In genomic region chr11:62570903-62571302, GRCh38 we compare ENCODE assay signal across 6 cellular contexts. TPM values are rescaled to one million over a fixed set of nuclear protein-coding genes. Genes with fewer than 3 reads are reported as not detected.
DNase-seq lines count a peak whose midpoint lies in the region; ATAC-seq, FAIRE-seq and TF ChIP-seq lines count a peak whose summit lies in the region.
"Not testable (repeated sequence)": the region's sequence is repeated elsewhere in the genome, so short reads cannot be mapped to it uniquely, and the experiment has no call there.

No MANE protein-coding gene starts in this region.

- H3K9me3 Mint-ChIP-seq in activated CD4-positive, alpha-beta memory T cell treated with anti-CD3 and anti-CD28 coated beads, Interleukin-2, amount 10 ng/mL, durations not matched to agents 7 days and 5 days; mesothelial cell of epicardium; stimulated activated naive CD8-positive, alpha-beta T cell treated with anti-CD3 and anti-CD28 coated beads, Interleukin-15, Interleukin-2, amounts not matched to agents 100 ng/mL and 50 ng/mL, for 24 hours: not testable (repeated sequence)

- DNase-seq in activated CD4-positive, alpha-beta memory T cell treated with anti-CD3 and anti-CD28 coated beads, Interleukin-2, amount 10 ng/mL, durations not matched to agents 7 days and 5 days; GM12878 (ENCODE audit: low read depth, low spot score); mesothelial cell of epicardium (ENCODE audit: low spot score in 2 of 2, unreplicated experiment in 2 of 2): not testable (repeated sequence)

- not testable (repeated sequence) for BruUV-seq in GM12878 (replicated peaks; lab: Mats Ljungman, UMichigan)

- H3K4me2 ChIP-seq in DOHH2 (ENCODE audit: low read length) = peak overlapping the region; percentile 74
- peak overlapping the region; percentile 73 for H3K4me2 ChIP-seq in OCI-LY3 (ENCODE audit: low read length)
- H3K4me2 ChIP-seq in GM12878 (ENCODE audit: control insufficient read depth, insufficient read depth) = peak overlapping the region; percentile 80

- TF ChIP-seq EP300 in GM12878 (IDR thresholded peaks at IDR 0.05; ENCODE audit: borderline replicate concordance in 1 of 2, control insufficient read depth in 1 of 2, low read depth in 2 of 2, low read length in 2 of 2) = not testable (repeated sequence)

- peak overlapping the region; percentile 91 for H3K27ac Mint-ChIP-seq in activated CD4-positive, alpha-beta memory T cell treated with anti-CD3 and anti-CD28 coated beads, Interleukin-2, amount 10 ng/mL, durations not matched to agents 7 days and 5 days
- H3K27ac Mint-ChIP-seq in mesothelial cell of epicardium = peak overlapping the region; percentile 64
- H3K27ac Mint-ChIP-seq in stimulated activated naive CD8-positive, alpha-beta T cell treated with anti-CD3 and anti-CD28 coated beads, Interleukin-15, Interleukin-2, amounts not matched to agents 100 ng/mL and 50 ng/mL, for 24 hours = peak overlapping the region; percentile 98

- H3K9me3 ChIP-seq in DOHH2 (ENCODE audit: control insufficient read depth, insufficient read depth, low read length); OCI-LY3 (ENCODE audit: insufficient read depth, low read length); GM12878 (replicated peaks; ENCODE audit: control insufficient read depth, insufficient read depth, low read length): not testable (repeated sequence)

- POLR2A ChIA-PET in activated CD4-positive, alpha-beta memory T cell treated with anti-CD3 and anti-CD28 coated beads, Interleukin-2, amount 10 ng/mL, durations not matched to agents 7 days and 5 days (lab: Charles Lee) = interaction anchor here (1.1 to 6.8 kb wide), 4 partner anchors 15 to 27 kb away, joined by 3 to 130 read pairs (median 16); partner anchors contain the start of gene TUT1
- POLR2A ChIA-PET in GM12878 (lab: Charles Lee) = interaction anchor here (1.0 to 4.7 kb wide), 2 partner anchors 12 to 18 kb away, joined by 3 to 29 read pairs; no protein-coding TSS in a partner anchor

- H3K27ac ChIP-seq in DOHH2 (ENCODE audit: low read depth, low read length); GM12878 (ENCODE audit: control insufficient read depth, insufficient read depth): not testable (repeated sequence)
- H3K27ac ChIP-seq in OCI-LY3 (ENCODE audit: low read length) = peak overlapping the region; percentile 35

- intact Hi-C loops in GM12878 (cut with micrococcal nuclease; ENCODE audit: unreplicated experiment) = not testable (repeated sequence)

- H3K4me3 ChIP-seq in DOHH2 (ENCODE audit: low read length) = peak overlapping the region; percentile 93; the same call in 1 of the 2 replicates
- not testable (repeated sequence) for H3K4me3 ChIP-seq in OCI-LY3 (ENCODE audit: low read length)
- 0 out of 2 replicates have a peak overlapping the region, but pooled peaks have one; percentile 99 for H3K4me3 ChIP-seq in GM12878

- FAIRE-seq in GM12878 (lab: Jason Lieb, UNC) = peak; percentile 92

- RAD21 ChIA-PET in GM12878 (lab: Charles Lee; ENCODE audit: unreplicated experiment) = interaction anchor here (0.5 to 3.3 kb wide), 6 partner anchors 9 to 146 kb away, joined by 3 to 14 read pairs (median 6); partner anchors contain the start of gene TUT1

- H3K9me2 ChIP-seq in DOHH2 (replicated peaks; ENCODE audit: control insufficient read depth, low read length) = not testable (repeated sequence)

- TF ChIP-seq CTCF in DOHH2 (IDR thresholded peaks at IDR 0.05; ENCODE audit: low read depth, low read length, poor library complexity, severe bottlenecking); OCI-LY3 (IDR thresholded peaks at IDR 0.05; ENCODE audit: low read depth, low read length); GM12878 (IDR thresholded peaks at IDR 0.05 in 2 of 3, conservative IDR thresholded peaks at IDR 0.05 in 1 of 3; ENCODE audit: control insufficient read depth in 2 of 3, extremely low read depth in 1 of 3, insufficient read depth in 1 of 3, low read depth in 3 of 3, low read length in 3 of 3); mesothelial cell of epicardium (IDR thresholded peaks at IDR 0.05; ENCODE audit: unreplicated experiment): not testable (repeated sequence)

- WGBS in GM12878 (ENCODE audit: insufficient coverage, insufficient replicate concordance, low lambda C conversion rate, missing lambda C conversion rate) = 72% methylated on average over 5 of the region's 5 CpGs

- H4K20me1 ChIP-seq in DOHH2 (ENCODE audit: control insufficient read depth, insufficient read depth, low read depth, low read length); GM12878 (ENCODE audit: control insufficient read depth, insufficient read depth): not testable (repeated sequence)
- peaks cover 11% of the 10 kb centered on the region; the same call in 1 of the 2 replicates for H4K20me1 ChIP-seq in OCI-LY3 (ENCODE audit: insufficient read depth, low read length)

- H3K36me3 Mint-ChIP-seq in activated CD4-positive, alpha-beta memory T cell treated with anti-CD3 and anti-CD28 coated beads, Interleukin-2, amount 10 ng/mL, durations not matched to agents 7 days and 5 days (ENCODE audit: low read depth) = peaks cover 79% of the 10 kb centered on the region
- peaks cover 38% of the 10 kb centered on the region for H3K36me3 Mint-ChIP-seq in mesothelial cell of epicardium
- H3K36me3 Mint-ChIP-seq in stimulated activated naive CD8-positive, alpha-beta T cell treated with anti-CD3 and anti-CD28 coated beads, Interleukin-15, Interleukin-2, amounts not matched to agents 100 ng/mL and 50 ng/mL, for 24 hours (ENCODE audit: low read depth) = peaks cover 85% of the 10 kb centered on the region

- H3K4me1 ChIP-seq in DOHH2 (ENCODE audit: control insufficient read depth, low read length) = peaks cover 46% of the 10 kb centered on the region
- H3K4me1 ChIP-seq in OCI-LY3 (ENCODE audit: low read length) = peaks cover 58% of the 10 kb centered on the region
- H3K4me1 ChIP-seq in GM12878 (ENCODE audit: control insufficient read depth, insufficient read depth, low read length) = peaks cover 27% of the 10 kb centered on the region

- SMC1A ChIA-PET in GM12878 (lab: Charles Lee; ENCODE audit: uncharacterized antibody, unreplicated experiment) = interaction anchor here (1.1 to 2.9 kb wide), 4 partner anchors 11 to 94 kb away, joined by 3 to 15 read pairs (median 7); partner anchors contain the start of genes C11orf98 and CSKMT

- peaks cover 89% of the 10 kb centered on the region for H3K79me2 ChIP-seq in DOHH2 (ENCODE audit: control insufficient read depth, low read length)
- peaks cover 81% of the 10 kb centered on the region for H3K79me2 ChIP-seq in OCI-LY3 (ENCODE audit: low read length)
- peaks cover 75% of the 10 kb centered on the region for H3K79me2 ChIP-seq in GM12878 (ENCODE audit: control insufficient read depth, insufficient read depth, low read length)

- ATAC-seq in GM12878 = not testable (repeated sequence)

- CTCF ChIA-PET in activated CD4-positive, alpha-beta memory T cell treated with anti-CD3 and anti-CD28 coated beads, Interleukin-2, amount 10 ng/mL, durations not matched to agents 7 days and 5 days (lab: Charles Lee) = interaction anchor here (0.8 to 2.6 kb wide), 8 partner anchors 10 to 176 kb away, joined by 3 to 13 read pairs (median 4); no protein-coding TSS in a partner anchor
- CTCF ChIA-PET in GM12878 (lab: Yijun Ruan, JAX) = interaction anchor here (3.1 to 4.4 kb wide), 2 partner anchors 13 to 28 kb away, joined by 18 to 56 read pairs; no protein-coding TSS in a partner anchor

- in situ Hi-C loops in GM12878 (cut with MboI) = not testable (repeated sequence)

- not testable (repeated sequence) for H2AFZ ChIP-seq in OCI-LY3 (ENCODE audit: low read depth, low read length); GM12878 (ENCODE audit: control insufficient read depth, low read depth, low read length)

- peaks cover 76% of the 10 kb centered on the region for H3K4me1 Mint-ChIP-seq in activated CD4-positive, alpha-beta memory T cell treated with anti-CD3 and anti-CD28 coated beads, Interleukin-2, amount 10 ng/mL, durations not matched to agents 7 days and 5 days
- H3K4me1 Mint-ChIP-seq in mesothelial cell of epicardium = peaks cover 45% of the 10 kb centered on the region
- peaks cover 75% of the 10 kb centered on the region for H3K4me1 Mint-ChIP-seq in stimulated activated naive CD8-positive, alpha-beta T cell treated with anti-CD3 and anti-CD28 coated beads, Interleukin-15, Interleukin-2, amounts not matched to agents 100 ng/mL and 50 ng/mL, for 24 hours (ENCODE audit: low read depth)

- H3K27me3 Mint-ChIP-seq in activated CD4-positive, alpha-beta memory T cell treated with anti-CD3 and anti-CD28 coated beads, Interleukin-2, amount 10 ng/mL, durations not matched to agents 7 days and 5 days; mesothelial cell of epicardium (ENCODE audit: low read depth); stimulated activated naive CD8-positive, alpha-beta T cell treated with anti-CD3 and anti-CD28 coated beads, Interleukin-15, Interleukin-2, amounts not matched to agents 100 ng/mL and 50 ng/mL, for 24 hours: not testable (repeated sequence)

- peaks cover 92% of the 10 kb centered on the region for H3K36me3 ChIP-seq in DOHH2 (ENCODE audit: control insufficient read depth, low read length)
- peaks cover 64% of the 10 kb centered on the region for H3K36me3 ChIP-seq in OCI-LY3 (replicated peaks; ENCODE audit: low read depth, low read length)
- peaks cover 13 to 39% of the 10 kb centered on the region in 2 experiments for H3K36me3 ChIP-seq in GM12878 (ENCODE audit: control insufficient read depth in 2 of 2, insufficient read depth in 2 of 2, low read length in 1 of 2)

- peaks cover 10% of the 10 kb centered on the region for H3F3A ChIP-seq in DOHH2 (ENCODE audit: control insufficient read depth, insufficient read depth)

- peak overlapping the region; percentile 94 for H3K4me3 Mint-ChIP-seq in activated CD4-positive, alpha-beta memory T cell treated with anti-CD3 and anti-CD28 coated beads, Interleukin-2, amount 10 ng/mL, durations not matched to agents 7 days and 5 days
- peak overlapping the region; percentile 20 for H3K4me3 Mint-ChIP-seq in mesothelial cell of epicardium
- H3K4me3 Mint-ChIP-seq in stimulated activated naive CD8-positive, alpha-beta T cell treated with anti-CD3 and anti-CD28 coated beads, Interleukin-15, Interleukin-2, amounts not matched to agents 100 ng/mL and 50 ng/mL, for 24 hours = peak overlapping the region; percentile 100

- TF ChIP-seq POLR2A in GM12878 (IDR thresholded peaks at IDR 0.05; ENCODE audit: low read depth, low read length) = not testable (repeated sequence)

- not testable (repeated sequence) for H3K9ac ChIP-seq in OCI-LY3 (ENCODE audit: low read length)
- peak overlapping the region; percentile 4; the same call in 1 of the 2 replicates for H3K9ac ChIP-seq in GM12878 (ENCODE audit: control insufficient read depth, insufficient read depth, low read length)

- H3K27me3 ChIP-seq in DOHH2 (ENCODE audit: control insufficient read depth, low read length); OCI-LY3 (ENCODE audit: low read depth, low read length); GM12878 (replicated peaks in 1 of 2; ENCODE audit: control insufficient read depth in 2 of 2, insufficient read depth in 2 of 2, low read length in 1 of 2): not testable (repeated sequence)

- TF ChIP-seq RAD21 in GM12878 (IDR thresholded peaks at IDR 0.05; ENCODE audit: insufficient read depth, low read depth, low read length) = not testable (repeated sequence)

RNA-seq across cellular contexts. Expression of gene EEF1G, which starts 2.8 kb away (rescaled TPM):
- 100 to 1,000 TPM; 991 to 999 TPM for total RNA-seq in activated CD4-positive, alpha-beta memory T cell treated with anti-CD3 and anti-CD28 coated beads, Interleukin-2, amount 10 ng/mL, durations not matched to agents 7 days and 5 days
- 270 and 284 TPM in 2 replicates for total RNA-seq in GM12878 (2013; cell fraction: nucleolus; rRNA removed)
- 2,512 and 2,611 TPM in 2 replicates for total RNA-seq in GM12878 (2014; rRNA removed)
- total RNA-seq in GM12878 (2014; rRNA removed; fragmentation: Illumina TruSeq; extraction: Trizol) = 2,491 and 2,551 TPM in 2 replicates
- 2,218 and 2,306 TPM in 2 replicates for total RNA-seq in GM12878 (2021)
- 2,168 TPM for polyA plus RNA-seq in GM12878 (2011; ENCODE audit: low read depth)
- 1,766 and 2,335 TPM in 2 replicates for polyA plus RNA-seq in GM12878 (2011; rRNA removed)
- polyA plus RNA-seq in GM12878 (2011; cell fraction: cytosol; rRNA removed) = 2,704 and 2,784 TPM in 2 replicates
- polyA plus RNA-seq in GM12878 (2011; cell fraction: nucleus; rRNA removed) = 719 and 1,009 TPM in 2 replicates
- polyA plus RNA-seq in GM12878 (2012) = 2,616 and 3,065 TPM in 2 replicates
- polyA plus RNA-seq in GM12878 (2014; fragmentation: Illumina TruSeq; extraction: Trizol) = 2,336 and 2,739 TPM in 2 replicates
- polyA plus RNA-seq in GM12878 (2014; fragmentation: Nextera tagmentation; extraction: Ambion mirVana) = 1,000 to 10,000 TPM; 1,227 to 1,233 TPM
- polyA plus RNA-seq in GM12878 (2014; rRNA removed) = 2,498 and 2,961 TPM in 2 replicates
- 100 to 1,000 TPM; 850 to 912 TPM for polyA plus RNA-seq in GM12878 (2016; fragmentation: Nextera tagmentation; extraction: Ambion mirVana)
- polyA minus RNA-seq in GM12878 (2011; rRNA and poly(A)+ RNA removed) = 1,401 and 2,150 TPM in 2 replicates
- 694 and 779 TPM in 2 replicates for polyA minus RNA-seq in GM12878 (2011; cell fraction: cytosol; rRNA and poly(A)+ RNA removed)
- 161 and 187 TPM in 2 replicates for polyA minus RNA-seq in GM12878 (2011; cell fraction: nucleus; rRNA and poly(A)+ RNA removed)
- total RNA-seq in mesothelial cell of epicardium = 1,747 to 1,829 TPM (median 1,814 TPM) in 3 replicates

RNA-seq across cellular contexts. Expression of gene TUT1, which starts 20.4 kb away (rescaled TPM):
- total RNA-seq in activated CD4-positive, alpha-beta memory T cell treated with anti-CD3 and anti-CD28 coated beads, Interleukin-2, amount 10 ng/mL, durations not matched to agents 7 days and 5 days = 10 to 100 TPM; 23.7 to 25.2 TPM
- 19.1 and 19.7 TPM in 2 replicates for total RNA-seq in GM12878 (2013; cell fraction: nucleolus; rRNA removed)
- total RNA-seq in GM12878 (2014; rRNA removed) (12.1 and 12.3 TPM in 2 replicates), GM12878 (2014; rRNA removed; fragmentation: Illumina TruSeq; extraction: Trizol) (6.9 and 8.3 TPM in 2 replicates), GM12878 (2021) (26.6 and 28.4 TPM in 2 replicates), mesothelial cell of epicardium (23.7 to 26.0 TPM (median 24.2 TPM) in 3 replicates)
- 6.9 TPM for polyA plus RNA-seq in GM12878 (2011; ENCODE audit: low read depth)
- polyA plus RNA-seq in GM12878 (2011; rRNA removed) (12.0 and 18.4 TPM in 2 replicates), GM12878 (2014; fragmentation: Illumina TruSeq; extraction: Trizol) (9.5 and 14.0 TPM in 2 replicates), GM12878 (2014; fragmentation: Nextera tagmentation; extraction: Ambion mirVana) (1 to 10 TPM; 1.1 to 1.4 TPM), GM12878 (2014; rRNA removed) (19.4 and 22.7 TPM in 2 replicates), GM12878 (2016; fragmentation: Nextera tagmentation; extraction: Ambion mirVana) (10 to 100 TPM; 26.9 to 29.9 TPM)
- 16.6 and 19.8 TPM in 2 replicates for polyA plus RNA-seq in GM12878 (2011; cell fraction: cytosol; rRNA removed)
- polyA plus RNA-seq in GM12878 (2011; cell fraction: nucleus; rRNA removed) = 47.4 and 48.5 TPM in 2 replicates
- 15.7 and 18.2 TPM in 2 replicates for polyA plus RNA-seq in GM12878 (2012)
- 8.8 and 10.6 TPM in 2 replicates for polyA minus RNA-seq in GM12878 (2011; rRNA and poly(A)+ RNA removed)
- 3.5 and 4.5 TPM in 2 replicates for polyA minus RNA-seq in GM12878 (2011; cell fraction: cytosol; rRNA and poly(A)+ RNA removed)
- 5.6 and 7.2 TPM in 2 replicates for polyA minus RNA-seq in GM12878 (2011; cell fraction: nucleus; rRNA and poly(A)+ RNA removed)

RNA-seq across cellular contexts. Expression of gene AHNAK, which starts 24.3 kb away (rescaled TPM):
- 100 to 1,000 TPM; 323 to 360 TPM for total RNA-seq in activated CD4-positive, alpha-beta memory T cell treated with anti-CD3 and anti-CD28 coated beads, Interleukin-2, amount 10 ng/mL, durations not matched to agents 7 days and 5 days
- total RNA-seq in GM12878 (2013; cell fraction: nucleolus; rRNA removed) = 162 and 186 TPM in 2 replicates
- total RNA-seq in GM12878 (2014; rRNA removed) (44.4 and 46.6 TPM in 2 replicates), GM12878 (2014; rRNA removed; fragmentation: Illumina TruSeq; extraction: Trizol) (43.5 and 49.6 TPM in 2 replicates), GM12878 (2021) (90.0 and 90.3 TPM in 2 replicates), mesothelial cell of epicardium (456 to 481 TPM (median 480 TPM) in 3 replicates)
- polyA plus RNA-seq in GM12878 (2011; ENCODE audit: low read depth) = 6.6 TPM
- polyA plus RNA-seq in GM12878 (2011; rRNA removed) (12.7 and 16.1 TPM in 2 replicates), GM12878 (2014; fragmentation: Illumina TruSeq; extraction: Trizol) (42.3 and 53.4 TPM in 2 replicates), GM12878 (2014; fragmentation: Nextera tagmentation; extraction: Ambion mirVana) (1 to 10 TPM in 1 of 2 experiments, under 1 TPM in 1; 0.76 to 1.2 TPM), GM12878 (2014; rRNA removed) (22.5 and 23.5 TPM in 2 replicates), GM12878 (2016; fragmentation: Nextera tagmentation; extraction: Ambion mirVana) (10 to 100 TPM; 11.8 to 16.4 TPM)
- 8.2 and 13.2 TPM in 2 replicates for polyA plus RNA-seq in GM12878 (2011; cell fraction: cytosol; rRNA removed)
- polyA plus RNA-seq in GM12878 (2011; cell fraction: nucleus; rRNA removed) = 28.2 and 31.7 TPM in 2 replicates
- polyA plus RNA-seq in GM12878 (2012) = 8.0 and 14.1 TPM in 2 replicates
- polyA minus RNA-seq in GM12878 (2011; rRNA and poly(A)+ RNA removed) = 41.7 and 48.2 TPM in 2 replicates
- polyA minus RNA-seq in GM12878 (2011; cell fraction: cytosol; rRNA and poly(A)+ RNA removed) = 26.6 and 27.7 TPM in 2 replicates
- polyA minus RNA-seq in GM12878 (2011; cell fraction: nucleus; rRNA and poly(A)+ RNA removed) = 15.3 and 15.4 TPM in 2 replicates

RNA-seq across cellular contexts. Expression of gene MTA2, which starts 30.8 kb away (rescaled TPM):
- 100 to 1,000 TPM; 226 TPM for total RNA-seq in activated CD4-positive, alpha-beta memory T cell treated with anti-CD3 and anti-CD28 coated beads, Interleukin-2, amount 10 ng/mL, durations not matched to agents 7 days and 5 days
- 68.4 and 79.3 TPM in 2 replicates for total RNA-seq in GM12878 (2013; cell fraction: nucleolus; rRNA removed)
- total RNA-seq in GM12878 (2014; rRNA removed) (195 and 201 TPM in 2 replicates), GM12878 (2014; rRNA removed; fragmentation: Illumina TruSeq; extraction: Trizol) (174 and 178 TPM in 2 replicates), GM12878 (2021) (189 and 196 TPM in 2 replicates), mesothelial cell of epicardium (121 to 126 TPM (median 124 TPM) in 3 replicates)
- polyA plus RNA-seq in GM12878 (2011; ENCODE audit: low read depth) = 48.7 TPM
- polyA plus RNA-seq in GM12878 (2011; rRNA removed) (43.2 and 53.2 TPM in 2 replicates), GM12878 (2014; fragmentation: Illumina TruSeq; extraction: Trizol) (198 and 201 TPM in 2 replicates), GM12878 (2014; fragmentation: Nextera tagmentation; extraction: Ambion mirVana) (1 to 10 TPM; 6.7 to 6.8 TPM), GM12878 (2014; rRNA removed) (135 and 137 TPM in 2 replicates), GM12878 (2016; fragmentation: Nextera tagmentation; extraction: Ambion mirVana) (10 to 100 TPM; 76.3 to 90.3 TPM)
- polyA plus RNA-seq in GM12878 (2011; cell fraction: cytosol; rRNA removed) = 68.6 and 69.6 TPM in 2 replicates
- polyA plus RNA-seq in GM12878 (2011; cell fraction: nucleus; rRNA removed) = 136 and 209 TPM in 2 replicates
- polyA plus RNA-seq in GM12878 (2012) = 75.6 and 111 TPM in 2 replicates
- 82.3 and 108 TPM in 2 replicates for polyA minus RNA-seq in GM12878 (2011; rRNA and poly(A)+ RNA removed)
- polyA minus RNA-seq in GM12878 (2011; cell fraction: cytosol; rRNA and poly(A)+ RNA removed) = 43.6 and 46.5 TPM in 2 replicates
- polyA minus RNA-seq in GM12878 (2011; cell fraction: nucleus; rRNA and poly(A)+ RNA removed) = 51.3 and 83.7 TPM in 2 replicates

RNA-seq across cellular contexts. Expression of gene EML3, which starts 41.7 kb away (rescaled TPM):
- 100 to 1,000 TPM; 121 to 122 TPM for total RNA-seq in activated CD4-positive, alpha-beta memory T cell treated with anti-CD3 and anti-CD28 coated beads, Interleukin-2, amount 10 ng/mL, durations not matched to agents 7 days and 5 days
- 48.1 and 57.5 TPM in 2 replicates for total RNA-seq in GM12878 (2013; cell fraction: nucleolus; rRNA removed)
- total RNA-seq in GM12878 (2014; rRNA removed) = 22.5 and 23.9 TPM in 2 replicates
- total RNA-seq in GM12878 (2014; rRNA removed; fragmentation: Illumina TruSeq; extraction: Trizol) = 14.0 and 17.3 TPM in 2 replicates
- 69.8 and 82.5 TPM in 2 replicates for total RNA-seq in GM12878 (2021)
- polyA plus RNA-seq in GM12878 (2011; ENCODE audit: low read depth) = 19.2 TPM
- polyA plus RNA-seq in GM12878 (2011; rRNA removed) = 18.4 and 27.1 TPM in 2 replicates
- polyA plus RNA-seq in GM12878 (2011; cell fraction: cytosol; rRNA removed) = 25.4 and 33.5 TPM in 2 replicates
- 197 and 232 TPM in 2 replicates for polyA plus RNA-seq in GM12878 (2011; cell fraction: nucleus; rRNA removed)
- 42.2 and 48.7 TPM in 2 replicates for polyA plus RNA-seq in GM12878 (2012)
- polyA plus RNA-seq in GM12878 (2014; fragmentation: Illumina TruSeq; extraction: Trizol) = 16.3 and 21.9 TPM in 2 replicates
- 1 to 10 TPM in 1 of 2 experiments, under 1 TPM in 1; 0.58 to 1.2 TPM for polyA plus RNA-seq in GM12878 (2014; fragmentation: Nextera tagmentation; extraction: Ambion mirVana)
- 45.7 and 61.0 TPM in 2 replicates for polyA plus RNA-seq in GM12878 (2014; rRNA removed)
- polyA plus RNA-seq in GM12878 (2016; fragmentation: Nextera tagmentation; extraction: Ambion mirVana) = 10 to 100 TPM; 25.6 to 26.8 TPM
- polyA minus RNA-seq in GM12878 (2011; rRNA and poly(A)+ RNA removed) = 20.3 and 27.6 TPM in 2 replicates
- polyA minus RNA-seq in GM12878 (2011; cell fraction: cytosol; rRNA and poly(A)+ RNA removed) = 12.0 and 12.2 TPM in 2 replicates
- polyA minus RNA-seq in GM12878 (2011; cell fraction: nucleus; rRNA and poly(A)+ RNA removed) = 22.6 and 35.8 TPM in 2 replicates
- 52.2 to 54.3 TPM (median 53.3 TPM) in 3 replicates for total RNA-seq in mesothelial cell of epicardium

Comparison
In these comparisons a context has a peak if more than half of its experiments do, and no peak if none do; other contexts are left out.
1. H3K4me3 Mint-ChIP-seq: peak in every context shown above with its lines; median percentile 100 in stimulated activated naive CD8-positive, alpha-beta T cell treated with anti-CD3 and anti-CD28 coated beads, Interleukin-15, Interleukin-2, amounts not matched to agents 100 ng/mL and 50 ng/mL, for 24 hours; 94 in activated CD4-positive, alpha-beta memory T cell treated with anti-CD3 and anti-CD28 coated beads, Interleukin-2, amount 10 ng/mL, durations not matched to agents 7 days and 5 days; 20 in mesothelial cell of epicardium.